ENCODE assay signal across 8 cellular contexts in the genomic region with DNA sequence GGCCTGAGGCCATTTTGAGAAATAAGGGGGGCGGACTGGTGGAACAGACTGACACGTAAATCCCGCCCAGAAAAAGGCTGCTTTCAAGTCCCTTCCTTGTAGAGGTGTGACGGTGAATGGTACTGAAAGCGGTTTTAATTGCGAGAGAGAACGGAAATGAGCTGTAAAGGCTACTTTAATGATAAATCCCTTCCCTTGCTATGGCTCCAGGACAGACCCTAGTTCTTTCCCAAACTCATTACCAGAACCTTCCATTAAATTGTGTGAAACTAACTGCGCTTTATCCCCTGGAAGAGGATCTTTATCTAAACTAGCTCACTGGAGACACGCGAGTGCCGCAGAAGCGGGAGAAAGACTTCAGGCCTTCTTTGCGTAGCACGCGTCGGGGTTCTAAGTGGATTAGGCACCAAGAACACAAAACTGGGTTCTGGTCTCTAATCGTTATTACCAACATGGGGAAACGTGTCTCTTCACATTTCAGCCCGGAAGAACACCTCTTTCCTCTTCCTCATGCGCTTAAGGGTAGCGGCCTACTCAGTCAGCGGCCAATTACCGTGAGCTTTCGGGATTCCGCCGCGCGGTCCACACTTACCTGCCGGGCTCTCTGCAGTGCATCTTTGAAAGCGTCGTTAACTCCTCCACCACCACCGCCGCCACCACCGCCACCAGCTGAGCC. TPM values are rescaled to one million over a fixed set of nuclear protein-coding genes. Genes with fewer than 3 reads are reported as not detected.
DNase-seq lines count a peak whose midpoint lies in the region; ATAC-seq and TF ChIP-seq lines count a peak whose summit lies in the region.

No MANE protein-coding gene starts in this region.

- no peaks in the 10 kb centered on the region for H3K9me3 ChIP-seq in iPS DF 6.9 (ENCODE audit: control insufficient read depth, insufficient read depth, low read length)

- no CpG with 5 or more reads among the region's 34 CpGs for WGBS in iPS DF 6.9 (ENCODE audit: insufficient coverage, insufficient read length)

- H3K27me3 Mint-ChIP-seq in T-cell (no peaks in the 10 kb centered on the region), chondrocyte (ENCODE audit: low read depth) (no peaks in the 10 kb centered on the region)

- no peaks in the 10 kb centered on the region for H3K36me3 ChIP-seq in iPS DF 6.9 (ENCODE audit: control insufficient read depth, insufficient read depth, low read length)

- CTCF ChIA-PET in T-cell (lab: Charles Lee): interaction anchor here (0.5 to 4.7 kb wide), 10 partner anchors 10 to 296 kb away, joined by 3 to 74 read pairs (median 6); partner anchors contain the start of genes DNAJB4 (in 1 of the 2) and ZZZ3 (in 1 of the 2)

- H3K27me3 ChIP-seq in iPS DF 6.9 (ENCODE audit: control insufficient read depth, insufficient read depth, low read length): no peaks in the 10 kb centered on the region

- H3K36me3 Mint-ChIP-seq in T-cell (peaks cover 13% of the 10 kb centered on the region), chondrocyte (ENCODE audit: low read depth) (peaks cover 3% of the 10 kb centered on the region)

- peak; percentile 72 for ATAC-seq in GM18498 (IDR thresholded peaks at IDR 0.05; ENCODE audit: unreplicated experiment)
- peak; percentile 70 for ATAC-seq in HG02870 (IDR thresholded peaks at IDR 0.05; ENCODE audit: unreplicated experiment)
- ATAC-seq in T-cell (replicated peaks in 1 of 4): peak; percentile 56 to 65 (median 58)

- H3K4me3 ChIP-seq in iPS DF 6.9 (ENCODE audit: low read length) (peak overlapping the region; percentile 96), skeletal muscle cell (ENCODE audit: low read depth, low read length) (peak overlapping the region; percentile 86)

- H3K27ac Mint-ChIP-seq in T-cell: no peak overlapping the region
- no peak overlapping the region for H3K27ac Mint-ChIP-seq in chondrocyte (ENCODE audit: unreplicated experiment)

- POLR2A ChIA-PET in T-cell (lab: Charles Lee): interaction anchor here (0.6 to 5.8 kb wide), 19 partner anchors 9 to 295 kb away, joined by 3 to 183 read pairs (median 4); partner anchors contain the start of genes DNAJB4 (in 2 of the 2) and USP33 (in 1 of the 2)

- TF ChIP-seq CTCF in chondrocyte (IDR thresholded peaks at IDR 0.05): no peak

- no peaks in the 10 kb centered on the region for H3K9me3 Mint-ChIP-seq in T-cell
- H3K9me3 Mint-ChIP-seq in chondrocyte (ENCODE audit: low read depth): no peaks in the 10 kb centered on the region

- H3K4me1 ChIP-seq in iPS DF 6.9 (ENCODE audit: control insufficient read depth, insufficient read depth, low read length): no peaks in the 10 kb centered on the region

- DNase-seq in NCI-H146 (lab: John Stamatoyannopoulos, UW) (peak; percentile 96), T-cell (peak; percentile 25 to 88 (median 77)), iPS DF 6.9 (ENCODE audit: low read depth, low spot score) (peak; percentile 39), skeletal muscle cell (ENCODE audit: low read depth) (peak; percentile 83), chondrocyte (ENCODE audit: low spot score) (no peak)

- peaks cover 49 to 50% (median 49%) of the 10 kb centered on the region in 3 donors for H3K4me1 Mint-ChIP-seq in T-cell
- H3K4me1 Mint-ChIP-seq in chondrocyte (ENCODE audit: low read depth): peaks cover 49% of the 10 kb centered on the region

- no peak overlapping the region for H3K4me3 Mint-ChIP-seq in T-cell
- H3K4me3 Mint-ChIP-seq in chondrocyte (ENCODE audit: unreplicated experiment): no peak overlapping the region

- H3K27ac ChIP-seq in angular gyrus (ENCODE audit: low read depth, low read length) (peak overlapping the region; percentile 99), iPS DF 6.9 (ENCODE audit: low read length) (no peak overlapping the region)

RNA-seq across cellular contexts. Expression of gene FUBP1, which starts 0.4 kb away (rescaled TPM):
- total RNA-seq in T-cell (100 to 1,000 TPM; 180 to 224 (median 194) TPM), chondrocyte (86.5 to 141 TPM (median 92.0 TPM) in 3 replicates)

RNA-seq across cellular contexts. Expression of gene DNAJB4, which starts 26.3 kb away (rescaled TPM):
- total RNA-seq in T-cell (10 to 100 TPM in 4 of 5 donors, 1 to 10 TPM in 1; 10.0 to 19.6 (median 12.2) TPM), chondrocyte (103 to 109 TPM (median 109 TPM) in 3 replicates)
